10 cellular contexts compared by ENCODE assay signal in the genomic region with DNA sequence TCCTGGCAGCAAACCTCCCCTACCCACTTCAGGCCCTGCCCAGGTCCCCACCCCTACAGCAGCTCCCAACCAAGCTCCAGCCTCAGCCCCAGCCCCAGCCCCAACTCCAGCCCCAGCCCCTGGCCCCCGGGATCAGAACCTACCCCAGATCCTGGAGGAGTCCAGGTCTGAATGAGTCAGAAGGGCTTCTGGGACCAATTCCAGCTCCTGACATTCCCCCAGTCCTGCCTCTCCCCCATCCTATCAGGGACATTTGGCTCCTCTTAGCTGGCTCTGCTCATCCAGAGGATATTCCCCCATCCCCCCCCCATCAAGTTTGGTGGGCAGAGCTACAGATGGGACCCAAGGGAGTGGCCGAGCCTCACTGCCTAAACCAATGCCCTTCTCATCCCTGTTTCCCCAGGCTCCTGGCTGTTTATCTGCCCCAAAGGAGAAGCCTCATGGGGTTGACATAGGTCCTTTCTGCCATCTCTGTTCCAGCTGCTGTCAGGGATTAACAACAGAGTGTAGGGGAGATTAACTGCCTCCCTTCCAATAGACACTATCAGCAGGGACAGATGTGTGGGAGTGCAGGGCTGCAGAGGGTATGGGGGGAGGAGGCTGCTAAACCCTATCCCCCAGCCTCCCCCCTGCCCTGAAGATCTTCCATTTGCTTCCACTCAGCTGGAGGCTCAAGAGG. TPM values are rescaled to one million over a fixed set of nuclear protein-coding genes. Genes with fewer than 3 reads are reported as not detected.
DNase-seq lines count a peak whose midpoint lies in the region; ATAC-seq and TF ChIP-seq lines count a peak whose summit lies in the region.
"Had no signal": no experiment of that assay in that cellular context is flagged by ENCODE, and none has a peak within 500 bp of the region (broad histone marks: within the 10 kb centered on the region; RNA-seq: fewer than 3 reads in every experiment).

No MANE protein-coding gene starts in this region.

- H4K20me1 ChIP-seq in GM23248 (ENCODE audit: insufficient read depth) (no peaks in the 10 kb centered on the region), SK-N-SH (ENCODE audit: insufficient read depth) (no peaks in the 10 kb centered on the region)

- no peak overlapping the region for H2AFZ ChIP-seq in GM23248
- H2AFZ ChIP-seq in SK-N-SH (ENCODE audit: low read depth) = no peak overlapping the region

- TF ChIP-seq EP300 in SK-N-SH (IDR thresholded peaks at IDR 0.05; ENCODE audit: borderline replicate concordance in 1 of 2, low read depth in 1 of 2, low read length in 1 of 2) (no peak), sigmoid colon (IDR thresholded peaks at IDR 0.05) (no peak)

- POLR2A ChIA-PET in SK-N-SH (lab: Yijun Ruan, JAX) = no interaction called here

- H3K9me2 ChIP-seq in GM23248 (ENCODE audit: insufficient read depth) (no peaks in the 10 kb centered on the region), SK-N-SH (no peaks in the 10 kb centered on the region)

- H3K4me2 ChIP-seq in GM23248 (ENCODE audit: unreplicated experiment) (peak overlapping the region; percentile 22), SK-N-SH (peak overlapping the region; percentile 48; the same call in 1 of the 2 replicates)

- H3K4me1 ChIP-seq in GM23248 (ENCODE audit: insufficient read depth) (peaks cover 8% of the 10 kb centered on the region; the same call in 1 of the 2 replicates), SK-N-SH (ENCODE audit: control insufficient read depth in 1 of 2, insufficient read depth in 2 of 2, low read depth in 1 of 2, low read length in 1 of 2) (peaks cover 0 to 6% of the 10 kb centered on the region in 2 experiments; a peak in 2 of 4 replicates), sigmoid colon (peaks cover 0 to 14% (median 12%) of the 10 kb centered on the region in 4 donors)

- no peak for TF ChIP-seq CTCF in SK-N-SH (IDR thresholded peaks at IDR 0.05)
- TF ChIP-seq CTCF in fibroblast of villous mesenchyme (IDR thresholded peaks at IDR 0.05; ENCODE audit: insufficient read depth, low read depth, low read length) = no peak
- TF ChIP-seq CTCF in sigmoid colon (IDR thresholded peaks at IDR 0.05) = no peak

- no peaks in the 10 kb centered on the region for H3K9me3 ChIP-seq in GM23248 (ENCODE audit: low read depth)
- no peaks in the 10 kb centered on the region for H3K9me3 ChIP-seq in SK-N-SH
- H3K9me3 ChIP-seq in sigmoid colon = no peaks in the 10 kb centered on the region

- H3F3A ChIP-seq in GM23248 (ENCODE audit: insufficient read depth) = peaks cover 21% of the 10 kb centered on the region
- H3F3A ChIP-seq in SK-N-SH (replicated peaks; ENCODE audit: insufficient read depth) = peaks cover 3% of the 10 kb centered on the region

- no peak overlapping the region for H3K4me3 ChIP-seq in GM23248
- no peak overlapping the region for H3K4me3 ChIP-seq in SK-N-SH (ENCODE audit: low read depth in 2 of 2, low read length in 1 of 2)
- H3K4me3 ChIP-seq in fibroblast of villous mesenchyme (ENCODE audit: low read depth, low read length) = no peak overlapping the region
- H3K4me3 ChIP-seq in sigmoid colon = no peak overlapping the region

- no peak for ATAC-seq in HG03469 (IDR thresholded peaks at IDR 0.05; ENCODE audit: unreplicated experiment)
- ATAC-seq in GM18868 (IDR thresholded peaks at IDR 0.05; ENCODE audit: unreplicated experiment) = no peak

- peak; percentile 76 for DNase-seq in GM23248
- DNase-seq in SK-N-SH = peak; percentile 32
- DNase-seq in fibroblast of villous mesenchyme (ENCODE audit: low read depth) = peak; percentile 75
- no peak for DNase-seq in sigmoid colon
- DNase-seq in COR-L47 (lab: John Stamatoyannopoulos, UW) = no peak
- no peak for DNase-seq in stimulated activated CD4-positive, alpha-beta T cell treated with anti-CD3 and anti-CD28 coated beads, Interleukin-12 subunit alpha, Interleukin-12 subunit beta, amount 100 ng/mL, for 4 hours
- DNase-seq: activated effector memory CD4-positive, alpha-beta T cell treated with Interleukin-2 at 50 U/mL for 16 hours; NCI-H446 had no signal

- intact Hi-C loops in sigmoid colon (cut with DNase I) = no loop called here

- WGBS in GM23248 (ENCODE audit: low coverage in 1 of 2, low lambda C conversion rate in 2 of 2, missing lambda C conversion rate in 2 of 2), 2 experiments = 0 to 11% methylated on average over 1 to 2 of the region's 2 CpGs
- 36% methylated on average over 2 of the region's 2 CpGs for WGBS in SK-N-SH (ENCODE audit: low lambda C conversion rate)
- 82 to 88% methylated on average over 2 of the region's 2 CpGs for WGBS in sigmoid colon, 2 donors

- H3K27me3 ChIP-seq in GM23248 (replicated peaks; ENCODE audit: insufficient read depth) = no peaks in the 10 kb centered on the region
- no peaks in the 10 kb centered on the region for H3K27me3 ChIP-seq in SK-N-SH (ENCODE audit: insufficient read depth)
- no peaks in the 10 kb centered on the region for H3K27me3 ChIP-seq in sigmoid colon

- H3K36me3 ChIP-seq in GM23248 (ENCODE audit: low read depth) (peaks cover 12% of the 10 kb centered on the region), SK-N-SH (replicated peaks in 1 of 2; ENCODE audit: control insufficient read depth in 1 of 2, insufficient read depth in 2 of 2, low read length in 1 of 2) (peaks cover 10 to 50% of the 10 kb centered on the region in 2 experiments), sigmoid colon (peaks cover 19 to 87% (median 46%) of the 10 kb centered on the region in 4 donors)

- H3K9ac ChIP-seq in GM23248 (no peak overlapping the region), SK-N-SH (no peak overlapping the region)

- H3K79me2 ChIP-seq in GM23248 (ENCODE audit: insufficient read depth) (no peaks in the 10 kb centered on the region), SK-N-SH (ENCODE audit: insufficient read depth) (no peaks in the 10 kb centered on the region)

- TF ChIP-seq POLR2A in sigmoid colon (IDR thresholded peaks at IDR 0.05) = no peak

- H3K27ac ChIP-seq in GM23248 (no peak overlapping the region), SK-N-SH (ENCODE audit: low read depth in 2 of 2, low read length in 1 of 2) (no peak overlapping the region; a peak in 1 of 4 replicates), sigmoid colon (peak overlapping the region in 3 of 4 donors; percentile 39 to 58 (median 54))

- CTCF ChIA-PET in SK-N-SH (lab: Yijun Ruan, JAX) = interaction anchor here (0.7 to 4.7 kb wide), 5 partner anchors 22 to 969 kb away, joined by 3 to 26 read pairs (median 3); a partner anchor contains a TSS

- TF ChIP-seq RAD21 in SK-N-SH (IDR thresholded peaks at IDR 0.05; ENCODE audit: low read length) = no peak

- in situ Hi-C loops in GM23248 (cut with MboI) = no loop called here

TF ChIP-seq in SK-N-SH, 30 proteins besides CTCF, POLR2A, EP300 and RAD21:
- TF ChIP-seq JUND (IDR thresholded peaks at IDR 0.05) = no peak
- TF ChIP-seq NFIC (IDR thresholded peaks at IDR 0.05; ENCODE audit: borderline replicate concordance) = peak; percentile 69
- peak; percentile 36; the same call in 1 of the 2 replicates for TF ChIP-seq POLR2AphosphoS5 (IDR thresholded peaks at IDR 0.05; ENCODE audit: low read depth, low read length)
- no peak for TF ChIP-seq GABPA (IDR thresholded peaks at IDR 0.05; ENCODE audit: low read depth)
- peak; percentile 62 for TF ChIP-seq FOSL2 (IDR thresholded peaks at IDR 0.05; ENCODE audit: borderline replicate concordance, low read depth)

RNA-seq across cellular contexts. Expression of a gene that starts 16.5 kb away (rescaled TPM):
- total RNA-seq in GM23248 (2014; rRNA removed; shearing (Covaris generic)) = 23.3 and 24.5 TPM in 2 replicates
- polyA plus RNA-seq in GM23248 (2016; fragmentation: Nextera tagmentation; extraction: Ambion mirVana) = 3.2 and 3.6 TPM in 2 replicates
- polyA plus RNA-seq in SK-N-SH (2012; rRNA removed) = 74.3 and 92.7 TPM in 2 replicates
- 31.9 and 45.9 TPM in 2 replicates for polyA plus RNA-seq in SK-N-SH (2012; cell fraction: cytosol; rRNA removed)
- polyA plus RNA-seq in SK-N-SH (2012; cell fraction: nucleus; rRNA removed) = 213 and 214 TPM in 2 replicates
- total RNA-seq in fibroblast of villous mesenchyme = 45.4 and 60.5 TPM in 2 replicates
- 10 to 100 TPM in 3 of 4 donors, 1 to 10 TPM in 1; 7.4 to 46.8 (median 14.9) TPM for total RNA-seq in sigmoid colon
- 1 to 10 TPM in 1 of 3 donors, under 1 TPM in 2; under 0.01 to 7.7 (median 0.23) TPM for polyA plus RNA-seq in sigmoid colon

RNA-seq across cellular contexts. Expression of a gene that starts 17.2 kb away (rescaled TPM):
- 1.1 and 3.5 TPM in 2 replicates for total RNA-seq in GM23248 (2014; rRNA removed; shearing (Covaris generic))
- polyA plus RNA-seq in GM23248 (2016; fragmentation: Nextera tagmentation; extraction: Ambion mirVana) (1.6 and 2.5 TPM in 2 replicates), SK-N-SH (2012; rRNA removed) (2.2 and 3.1 TPM in 2 replicates), sigmoid colon (1 to 10 TPM in 1 of 3 donors, not detected in 2; 1.2 TPM)
- polyA plus RNA-seq in SK-N-SH (2012; cell fraction: cytosol; rRNA removed) = 1.2 and 1.7 TPM in 2 replicates
- polyA plus RNA-seq in SK-N-SH (2012; cell fraction: nucleus; rRNA removed) = 11.5 and 25.8 TPM in 2 replicates
- total RNA-seq in fibroblast of villous mesenchyme (4.5 and 6.5 TPM in 2 replicates), sigmoid colon (1 to 10 TPM; 2.3 to 9.2 (median 3.5) TPM)

RNA-seq across cellular contexts. Expression of a gene that starts 22.1 kb away (rescaled TPM):
- total RNA-seq in GM23248 (2014; rRNA removed; shearing (Covaris generic)) = 19.0 and 32.2 TPM in 2 replicates
- polyA plus RNA-seq in GM23248 (2016; fragmentation: Nextera tagmentation; extraction: Ambion mirVana) = 6.4 and 7.5 TPM in 2 replicates
- polyA plus RNA-seq in SK-N-SH (2012; rRNA removed) = 9.8 and 12.8 TPM in 2 replicates
- 5.9 and 8.6 TPM in 2 replicates for polyA plus RNA-seq in SK-N-SH (2012; cell fraction: cytosol; rRNA removed)
- polyA plus RNA-seq in SK-N-SH (2012; cell fraction: nucleus; rRNA removed) = 22.9 and 29.8 TPM in 2 replicates
- total RNA-seq in fibroblast of villous mesenchyme = 13.8 and 15.1 TPM in 2 replicates
- 10 to 100 TPM; 12.3 to 25.2 (median 20.1) TPM for total RNA-seq in sigmoid colon
- polyA plus RNA-seq in sigmoid colon = 10 to 100 TPM in 1 of 3 donors, 1 to 10 TPM in 2; 4.4 to 14.7 (median 9.6) TPM

RNA-seq across cellular contexts. Expression of a gene that starts 39.8 kb away (rescaled TPM):
- 12.1 and 14.4 TPM in 2 replicates for total RNA-seq in GM23248 (2014; rRNA removed; shearing (Covaris generic))
- polyA plus RNA-seq in GM23248 (2016; fragmentation: Nextera tagmentation; extraction: Ambion mirVana) (29.8 and 30.9 TPM in 2 replicates), SK-N-SH (2012; rRNA removed) (27.6 and 33.9 TPM in 2 replicates), sigmoid colon (1 to 10 TPM; 1.2 to 6.6 (median 4.2) TPM)
- polyA plus RNA-seq in SK-N-SH (2012; cell fraction: cytosol; rRNA removed) = 14.4 and 21.3 TPM in 2 replicates
- polyA plus RNA-seq in SK-N-SH (2012; cell fraction: nucleus; rRNA removed) = 210 and 236 TPM in 2 replicates
- total RNA-seq in fibroblast of villous mesenchyme (11.7 and 13.2 TPM in 2 replicates), sigmoid colon (10 to 100 TPM; 28.0 to 57.3 (median 33.6) TPM)

RNA-seq across cellular contexts. Expression of a gene that starts 46.0 kb away (rescaled TPM):
- 22.4 and 22.5 TPM in 2 replicates for total RNA-seq in GM23248 (2014; rRNA removed; shearing (Covaris generic))
- 19.9 and 22.8 TPM in 2 replicates for polyA plus RNA-seq in GM23248 (2016; fragmentation: Nextera tagmentation; extraction: Ambion mirVana)
- 28.6 and 42.9 TPM in 2 replicates for polyA plus RNA-seq in SK-N-SH (2012; rRNA removed)
- 13.3 and 14.4 TPM in 2 replicates for polyA plus RNA-seq in SK-N-SH (2012; cell fraction: cytosol; rRNA removed)
- polyA plus RNA-seq in SK-N-SH (2012; cell fraction: nucleus; rRNA removed) = 129 and 190 TPM in 2 replicates
- total RNA-seq in fibroblast of villous mesenchyme = 16.8 and 22.0 TPM in 2 replicates
- total RNA-seq in sigmoid colon = 10 to 100 TPM; 41.5 to 68.1 (median 42.3) TPM
- 10 to 100 TPM in 1 of 3 donors, 1 to 10 TPM in 2; 5.3 to 24.1 (median 6.6) TPM for polyA plus RNA-seq in sigmoid colon

Comparison
In these comparisons a context has a peak if more than half of its experiments do, and no peak if none do; other contexts are left out.
1. DNase-seq: peak in GM23248 (single experiment), SK-N-SH (single experiment) and fibroblast of villous mesenchyme (single experiment); none in sigmoid colon (single experiment), COR-L47 (single experiment) and stimulated activated CD4-positive, alpha-beta T cell treated with anti-CD3 and anti-CD28 coated beads, Interleukin-12 subunit alpha, Interleukin-12 subunit beta, amount 100 ng/mL, for 4 hours (single experiment).
2. H3K27ac ChIP-seq: peak in sigmoid colon (3 of 4); none in GM23248 (single experiment) and SK-N-SH (0 of 2).